ENCODE assay signal across 1 cellular context in the genomic region with DNA sequence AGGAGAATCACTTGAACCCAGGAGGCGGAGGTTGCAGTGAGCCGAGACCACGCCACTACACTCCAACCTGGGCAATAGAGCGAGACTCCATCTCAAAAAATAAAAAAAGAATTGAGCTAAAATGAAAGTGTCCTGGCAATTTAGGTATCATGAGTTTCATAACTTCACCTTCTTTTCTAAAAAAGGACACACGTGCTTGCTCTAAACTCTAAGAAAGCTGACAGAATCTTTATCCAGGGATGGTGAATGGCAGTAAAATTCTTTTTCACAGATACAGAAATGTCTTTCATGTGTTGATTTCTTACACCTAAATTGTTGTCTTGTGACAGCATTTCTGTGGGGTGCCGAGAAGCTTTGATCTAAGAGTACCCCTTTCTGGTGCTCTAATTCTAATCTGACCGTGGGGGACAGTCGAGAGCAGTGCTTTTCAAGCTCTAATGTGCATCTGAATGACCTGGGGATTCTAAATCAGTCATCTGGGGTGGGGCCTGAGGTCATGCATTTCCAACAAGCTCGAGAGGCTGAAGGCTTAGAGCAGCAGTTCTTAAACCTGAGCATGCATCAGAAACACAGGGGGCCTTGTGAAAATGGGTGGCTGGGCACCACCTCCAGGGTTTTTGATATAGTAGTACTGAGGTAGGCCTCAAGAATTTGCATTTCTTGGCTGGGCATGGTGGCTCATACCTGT.
A peak's percentile ranks its signal among the peaks of the same experiment; 100 is the strongest.
TF ChIP-seq lines count a peak whose summit lies in the region.

No MANE protein-coding gene starts in this region.

TF ChIP-seq in H1, 55 proteins besides CTCF, POLR2A, EP300 and RAD21 (continued from another document):
- TF ChIP-seq RXRA (IDR thresholded peaks at IDR 0.05; ENCODE audit: insufficient read depth, low read depth, low read length) (peak; percentile 76; the same call in 1 of the 2 replicates), JUND (IDR thresholded peaks at IDR 0.05; ENCODE audit: low read length) (0 out of 2 replicates have a peak, but pooled peaks have one; percentile 35)
